21 cellular contexts compared by ENCODE assay signal in genomic region chr3:57937092-57937491, GRCh38.
"Had no signal": no experiment of that assay in that cellular context is flagged by ENCODE, and none has a peak within 500 bp of the region (broad histone marks: within the 10 kb centered on the region; RNA-seq: fewer than 3 reads in every experiment).

No MANE protein-coding gene starts in this region.

- H3K27ac ChIP-seq: SJSA1, SK-N-MC had no signal

- H3K4me3 ChIP-seq: SJSA1, SK-N-MC had no signal

- DNase-seq: KBM-7, MV-4-11, NCI-H1048, NCI-H1105, NCI-H1417 treated with DMSO at 0.1 percent for 48 hours, NCI-H146, NCI-H1694 treated with DMSO at 0.1 percent for 48 hours, NCI-H1930, NCI-H2081, NCI-H2171, NCI-H226, NCI-H446, NCI-H510A, NCI-H524 treated with DMSO at 0.1 percent for 48 hours, NCI-H69, NCI-H774, Right ventricle myocardium superior, RPMI8226, SIG-M5 had no signal

- H3K9me3 ChIP-seq: SJSA1 had no signal

- H3K4me1 ChIP-seq: SJSA1 had no signal

- H3K27me3 ChIP-seq: SJSA1 had no signal
